10 cellular contexts compared by ENCODE assay signal in genomic region chr14:74239848-74240793, GRCh38. TPM values are rescaled to one million over a fixed set of nuclear protein-coding genes. Genes with fewer than 3 reads are reported as not detected.
DNase-seq lines count a peak whose midpoint lies in the region; ATAC-seq and TF ChIP-seq lines count a peak whose summit lies in the region.
"Had no signal": no experiment of that assay in that cellular context is flagged by ENCODE, and none has a peak within 500 bp of the region (broad histone marks: within the 10 kb centered on the region; RNA-seq: fewer than 3 reads in every experiment).

No MANE protein-coding gene starts in this region.

- no peak overlapping the region for H2BK20ac ChIP-seq in IMR-90 (ENCODE audit: low read depth, low read length)

- dilution Hi-C loops in IMR-90 (cut with HindIII; ENCODE audit: low sequenced_read_pairs, unreplicated experiment), result no loop called here

- no peak overlapping the region for H3K23ac ChIP-seq in IMR-90 (ENCODE audit: low read depth, low read length)

- DNase-seq in CD14-positive monocyte (ENCODE audit: low spot score), result no peak
- DNase-seq in IMR-90, result no peak
- DNase-seq in effector memory CD8-positive, alpha-beta T cell, result no peak
- no peak for DNase-seq in NCI-H345 treated with DMSO at 0.1 percent for 48 hours (lab: John Stamatoyannopoulos, UW; ENCODE audit: unreplicated experiment)
- no peak for DNase-seq in NCI-H1417 treated with DMSO at 0.1 percent for 48 hours (lab: John Stamatoyannopoulos, UW)
- DNase-seq: cortex of kidney had no signal

- H3K4me1 Mint-ChIP-seq in CD14-positive monocyte, result peaks cover 23% of the 10 kb centered on the region
- peaks cover 14 to 17% of the 10 kb centered on the region in 2 donors for H3K4me1 Mint-ChIP-seq in effector memory CD8-positive, alpha-beta T cell (ENCODE audit: low read depth in 2 of 2)

- POLR2A ChIA-PET in IMR-90 (lab: Charles Lee; ENCODE audit: unreplicated experiment), result no interaction called here

- peak; percentile 22; the same call in 1 of the 2 replicates for ATAC-seq in IMR-90 (ENCODE audit: low read depth)
- no peak for ATAC-seq in effector memory CD8-positive, alpha-beta T cell (replicated peaks)
- ATAC-seq in GM18520 (IDR thresholded peaks at IDR 0.05; ENCODE audit: unreplicated experiment), result no peak
- no peak for ATAC-seq in GM19463 (IDR thresholded peaks at IDR 0.05; ENCODE audit: unreplicated experiment)

- H2AK5ac ChIP-seq in IMR-90 (ENCODE audit: low read depth, low read length), result no peak overlapping the region

- no peaks in the 10 kb centered on the region for H3K9me1 ChIP-seq in IMR-90 (ENCODE audit: insufficient read depth, low read length)

- no peaks in the 10 kb centered on the region for H3K79me2 ChIP-seq in neural cell (replicated peaks; ENCODE audit: insufficient read depth, low read length)

- peaks cover 86% of the 10 kb centered on the region for H3K27me3 ChIP-seq in IMR-90 (ENCODE audit: control insufficient read depth, insufficient read depth, low read length)
- H3K27me3 ChIP-seq in neural cell (ENCODE audit: insufficient read depth, low read depth, low read length), result peaks cover 74% of the 10 kb centered on the region

- no peak overlapping the region for H3K27ac Mint-ChIP-seq in CD14-positive monocyte
- H3K27ac Mint-ChIP-seq in effector memory CD8-positive, alpha-beta T cell, result no peak overlapping the region

- CTCF ChIA-PET in IMR-90 (lab: Yijun Ruan, JAX), result no interaction called here

- no peak overlapping the region for H3K14ac ChIP-seq in IMR-90 (replicated peaks; ENCODE audit: low read depth, low read length)

- TF ChIP-seq EP300 in neural cell (conservative IDR thresholded peaks at IDR 0.05; ENCODE audit: poor library complexity, severe bottlenecking), result no peak

- no peak overlapping the region for H4K5ac ChIP-seq in IMR-90 (ENCODE audit: low read depth, low read length)

- TF ChIP-seq CTCF in CD14-positive monocyte (IDR thresholded peaks at IDR 0.05) (no peak), IMR-90 (conservative IDR thresholded peaks at IDR 0.05; ENCODE audit: low read depth, low read length) (no peak), neural cell (IDR thresholded peaks at IDR 0.05; ENCODE audit: poor library complexity, severe bottlenecking) (no peak)

- TF ChIP-seq RAD21 in IMR-90 (IDR thresholded peaks at IDR 0.05; ENCODE audit: low read length) (no peak), neural cell (conservative IDR thresholded peaks at IDR 0.05) (no peak)

- intact Hi-C loops in CD14-positive monocyte (cut with micrococcal nuclease), result no loop called here
- intact Hi-C loops in IMR-90 (cut with micrococcal nuclease), result no loop called here

- peak overlapping the region; percentile 49 for H2AFZ ChIP-seq in IMR-90 (replicated peaks; ENCODE audit: low read length, poor library complexity)
- H2AFZ ChIP-seq in neural cell (ENCODE audit: low read depth, low read length), result no peak overlapping the region

- no peaks in the 10 kb centered on the region for H3K4me1 ChIP-seq in IMR-90 (ENCODE audit: control insufficient read depth, insufficient read depth, low read length)

- no peak overlapping the region for H3K27ac ChIP-seq in IMR-90 (ENCODE audit: insufficient read depth, low read length)
- H3K27ac ChIP-seq in neural cell (ENCODE audit: low read length), result no peak overlapping the region

- peaks cover 8% of the 10 kb centered on the region; the same call in 1 of the 2 replicates for H3K9me3 ChIP-seq in IMR-90 (ENCODE audit: control insufficient read depth, insufficient read depth, low read length)
- no peaks in the 10 kb centered on the region for H3K9me3 ChIP-seq in neural cell (ENCODE audit: low read length)

- H2BK120ac ChIP-seq in IMR-90 (ENCODE audit: low read depth, low read length), result no peak overlapping the region

- H3K36me3 Mint-ChIP-seq in CD14-positive monocyte, result peaks cover 0 to 5% of the 10 kb centered on the region in 2 donors
- H3K36me3 Mint-ChIP-seq in effector memory CD8-positive, alpha-beta T cell (ENCODE audit: insufficient read depth), result peaks cover 3% of the 10 kb centered on the region

- H3K9me2 ChIP-seq in neural cell (ENCODE audit: insufficient read depth, low read length), result no peaks in the 10 kb centered on the region

- WGBS in IMR-90 (ENCODE audit: extremely low coverage in 2 of 2, insufficient read length in 1 of 2), 2 experiments, result 2% methylated on average over 56 of the region's 94 CpGs; no CpG with 5 or more reads in 1 of the 2 experiments

- in situ Hi-C loops in IMR-90 (cut with MboI; ENCODE audit: low sequenced_read_pairs), result no loop called here

- no peak overlapping the region for H4K91ac ChIP-seq in IMR-90 (ENCODE audit: insufficient read depth, low read depth, low read length)

- no peak overlapping the region for H2BK15ac ChIP-seq in IMR-90 (ENCODE audit: low read depth, low read length)

- H3K4me3 ChIP-seq in IMR-90 (ENCODE audit: insufficient read depth, low read depth, low read length) (no peak overlapping the region), neural cell (ENCODE audit: low read length) (peak overlapping the region; percentile 23)

- no peak overlapping the region for H2BK5ac ChIP-seq in IMR-90 (ENCODE audit: low read depth, low read length, poor library complexity, severe bottlenecking)

- H4K8ac ChIP-seq in IMR-90 (ENCODE audit: low read depth in 2 of 2, low read length in 2 of 2), result no peak overlapping the region

- H3K4me3 Mint-ChIP-seq in CD14-positive monocyte, result peak overlapping the region; percentile 9 to 81
- H3K4me3 Mint-ChIP-seq in effector memory CD8-positive, alpha-beta T cell, result peak overlapping the region; percentile 69 to 75

- H3K36me3 ChIP-seq in IMR-90 (ENCODE audit: control insufficient read depth, insufficient read depth, low read length) (no peaks in the 10 kb centered on the region), neural cell (ENCODE audit: insufficient read depth, low read length) (no peaks in the 10 kb centered on the region)

- peak overlapping the region; percentile 47 for H2AK9ac ChIP-seq in IMR-90 (replicated peaks; ENCODE audit: low read depth, low read length, poor library complexity)

- no peak overlapping the region for H3K56ac ChIP-seq in IMR-90 (ENCODE audit: extremely low read depth, insufficient read depth, low read length)

- peaks cover 0 to 15% (median 5%) of the 10 kb centered on the region in 7 donors for H3K9me3 Mint-ChIP-seq in CD14-positive monocyte
- no peaks in the 10 kb centered on the region for H3K9me3 Mint-ChIP-seq in effector memory CD8-positive, alpha-beta T cell

- H3K18ac ChIP-seq in IMR-90 (ENCODE audit: low read depth, low read length), result no peak overlapping the region

- H4K20me1 ChIP-seq in IMR-90 (ENCODE audit: insufficient read depth, low read length) (peaks cover 28% of the 10 kb centered on the region), neural cell (ENCODE audit: insufficient read depth) (no peaks in the 10 kb centered on the region)

- no peak overlapping the region for H3K4me2 ChIP-seq in IMR-90 (ENCODE audit: low read depth, low read length)
- H3K4me2 ChIP-seq in neural cell (ENCODE audit: low read length), result no peak overlapping the region

- BruUV-seq in IMR-90 (replicated peaks; lab: Mats Ljungman, UMichigan), result no TSS peak

- peaks cover 88 to 99% (median 91%) of the 10 kb centered on the region in 3 donors for H3K27me3 Mint-ChIP-seq in CD14-positive monocyte (ENCODE audit: low read depth in 3 of 3)
- H3K27me3 Mint-ChIP-seq in effector memory CD8-positive, alpha-beta T cell, result peaks cover 77 to 94% of the 10 kb centered on the region in 2 donors

- H3K9ac ChIP-seq in IMR-90 (ENCODE audit: low read depth, low read length) (no peak overlapping the region), neural cell (ENCODE audit: low read length) (no peak overlapping the region)

- TF ChIP-seq POLR2A in IMR-90 (IDR thresholded peaks at IDR 0.05; ENCODE audit: low read depth, low read length), result no peak

- H3F3A ChIP-seq in neural cell (ENCODE audit: insufficient read depth, low read length, poor library complexity, severe bottlenecking), result no peaks in the 10 kb centered on the region

- no peaks in the 10 kb centered on the region for H3K79me1 ChIP-seq in IMR-90 (ENCODE audit: low read depth in 1 of 2, low read length in 2 of 2)

- H3K4ac ChIP-seq in IMR-90 (ENCODE audit: low read depth, low read length), result no peak overlapping the region

TF ChIP-seq in IMR-90, 13 proteins besides CTCF, POLR2A, EP300 and RAD21 (continues in another document):
- no peak for TF ChIP-seq USF2 (IDR thresholded peaks at IDR 0.05; ENCODE audit: low read depth, low read length)

TF ChIP-seq in neural cell, 6 proteins besides CTCF, POLR2A, EP300 and RAD21:
- TF ChIP-seq EZH2 (IDR thresholded peaks at IDR 0.05; ENCODE audit: borderline replicate concordance, insufficient read depth, low read length, poor library complexity, severe bottlenecking) (no peak), POLR2AphosphoS5 (IDR thresholded peaks at IDR 0.05) (peak; percentile 80)

RNA-seq across cellular contexts. Expression of gene VSX2, which starts 0.9 kb away (rescaled TPM):
- polyA plus RNA-seq in CD14-positive monocyte (not detected), IMR-90 (2012; rRNA removed) (not detected in 2 replicates), neural cell (not detected in 2 replicates)
- not detected in 2 replicates for total RNA-seq in IMR-90 (2012; rRNA removed)
- not detected in 2 replicates for polyA plus RNA-seq in IMR-90 (2012; cell fraction: cytosol; rRNA removed)
- polyA plus RNA-seq in IMR-90 (2012; cell fraction: nucleus; rRNA removed; ENCODE audit: low replicate concordance), result not detected in 2 replicates
- not detected in 2 replicates for polyA minus RNA-seq in neural cell
- total RNA-seq: NCI-H460 had no signal
